Comparison of ENCODE assay signal across 8 cellular contexts in genomic region chr5:148957591-148958202, GRCh38.
DNase-seq lines count a peak whose midpoint lies in the region; ATAC-seq, FAIRE-seq and TF ChIP-seq lines count a peak whose summit lies in the region.

No MANE protein-coding gene starts in this region.

- H3K9me3 Mint-ChIP-seq in natural killer cell: no peaks in the 10 kb centered on the region
- no peaks in the 10 kb centered on the region for H3K9me3 Mint-ChIP-seq in type B pancreatic cell

- H3K27ac Mint-ChIP-seq in natural killer cell (peak overlapping the region in 1 of 2 donors; percentile 37), type B pancreatic cell (no peak overlapping the region)

- H3K27ac ChIP-seq in VCaP (no peak overlapping the region), dorsolateral prefrontal cortex (no peak overlapping the region)

- TF ChIP-seq CTCF in LNCAP (IDR thresholded peaks at IDR 0.05) (peak; percentile 93), VCaP (conservative IDR thresholded peaks at IDR 0.05) (peak; percentile 87), dorsolateral prefrontal cortex (IDR thresholded peaks at IDR 0.05 in 54 of 56, conservative IDR thresholded peaks at IDR 0.05 in 2 of 56; ENCODE audit: low read depth in 1 of 56, partially characterized antibody in 56 of 56) (peak; percentile 44 to 79 (median 69)), natural killer cell (IDR thresholded peaks at IDR 0.05) (peak; percentile 97), type B pancreatic cell (conservative IDR thresholded peaks at IDR 0.05) (peak; percentile 86)

- no peaks in the 10 kb centered on the region for H3K27me3 ChIP-seq in dorsolateral prefrontal cortex

- no peaks in the 10 kb centered on the region for H3K27me3 Mint-ChIP-seq in natural killer cell (ENCODE audit: low read depth in 2 of 2)
- H3K27me3 Mint-ChIP-seq in type B pancreatic cell: no peaks in the 10 kb centered on the region

- FAIRE-seq in GM12891 (lab: Jason Lieb, UNC): peak; percentile 84

- H3K4me3 Mint-ChIP-seq in natural killer cell: no peak overlapping the region
- no peak overlapping the region for H3K4me3 Mint-ChIP-seq in type B pancreatic cell

- no peak for TF ChIP-seq POLR2A in GM12891 (IDR thresholded peaks at IDR 0.05; ENCODE audit: low read depth, low read length)

- intact Hi-C loops in dorsolateral prefrontal cortex (cut with DNase I) (loop anchor here in 1 of 2 donors (5.0 kb wide), 1 partner anchor 220 kb away; no protein-coding TSS in a partner anchor), natural killer cell (cut with micrococcal nuclease) (loop anchor here (1.0 to 5.0 kb wide), 3 partner anchors 115 to 216 kb away; no protein-coding TSS in a partner anchor)

- ATAC-seq in natural killer cell: peak; percentile 71 to 91 (median 87)

- DNase-seq in ACHN (peak; percentile 59), GM12891 (ENCODE audit: insufficient read length, low spot score) (peak; percentile 23), dorsolateral prefrontal cortex (peak in 1 of 10 donors; percentile 16), natural killer cell (peak; percentile 54), type B pancreatic cell (ENCODE audit: extremely low spot score, unreplicated experiment) (no peak), hippocampal formation (lab: John Stamatoyannopoulos, UW) (no peak)

- H3K36me3 Mint-ChIP-seq in natural killer cell (no peaks in the 10 kb centered on the region), type B pancreatic cell (no peaks in the 10 kb centered on the region)

- H3K4me1 Mint-ChIP-seq in natural killer cell (peaks cover 25 to 28% of the 10 kb centered on the region in 2 donors), type B pancreatic cell (ENCODE audit: unreplicated experiment) (no peaks in the 10 kb centered on the region)

- no peak overlapping the region for H3K4me3 ChIP-seq in dorsolateral prefrontal cortex

- in situ Hi-C loops in ACHN (cut with HindIII; ENCODE audit: low pct_ligation_motif_present, low pct_unique_long_range_greater_than_20kb, low sequenced_read_pairs): no loop called here

TF ChIP-seq in GM12891, 5 proteins besides CTCF, POLR2A, EP300 and RAD21:
- no peak for TF ChIP-seq TAF1 (IDR thresholded peaks at IDR 0.05; ENCODE audit: low read depth, low read length)
- TF ChIP-seq POU2F2 (IDR thresholded peaks at IDR 0.05; ENCODE audit: low read depth, low read length): no peak
- TF ChIP-seq SPI1 (IDR thresholded peaks at IDR 0.05; ENCODE audit: low read depth, low read length): no peak

Comparison
In these comparisons a context has a peak if more than half of its experiments do, and no peak if none do; other contexts are left out.
1. DNase-seq: peak in ACHN (single experiment), GM12891 (single experiment) and natural killer cell (single experiment); none in type B pancreatic cell (single experiment) and hippocampal formation (0 of 2).
2. Peak in every context shown above with its lines, with median percentiles within 50 percentile points of each other: CTCF ChIP-seq.